2 cellular contexts compared by ENCODE assay signal in genomic region chr19:47680858-47681332, GRCh38.
A peak's percentile ranks its signal among the peaks of the same experiment; 100 is the strongest.
TF ChIP-seq lines count a peak whose summit lies in the region.

No MANE protein-coding gene starts in this region.

TF ChIP-seq in K562, 482 proteins besides CTCF, POLR2A, EP300 and RAD21:
- peak; percentile 30; the same call in 1 of the 2 replicates for TF ChIP-seq ZBTB7A (IDR thresholded peaks at IDR 0.05; ENCODE audit: borderline replicate concordance, control insufficient read depth, low read depth, low read length)
- TF ChIP-seq SMARCB1 (IDR thresholded peaks at IDR 0.05; ENCODE audit: insufficient read length, low read depth), result no peak
- peak; percentile 86 for TF ChIP-seq ZBTB33 (CRISPR knock-in tag; IDR thresholded peaks at IDR 0.05)
- TF ChIP-seq TRIM28 (IDR thresholded peaks at IDR 0.05), result no peak
- TF ChIP-seq RBM22 (IDR thresholded peaks at IDR 0.05; ENCODE audit: low read depth, low read length, poor library complexity, severe bottlenecking), result peak; percentile 3

TF ChIP-seq in HepG2, 621 proteins besides CTCF, POLR2A, EP300 and RAD21:
- peak; percentile 46; the same call in 1 of the 2 replicates for TF ChIP-seq ZBTB33 (CRISPR knock-in tag; IDR thresholded peaks at IDR 0.05)
- TF ChIP-seq ZNF530 (CRISPR knock-in tag; IDR thresholded peaks at IDR 0.05; ENCODE audit: low read depth), result no peak
TF ChIP-seq in HepG2: peak in this region for 1.
